11 cellular contexts compared by ENCODE assay signal in genomic region chr17:17842111-17842876, GRCh38. TPM values are rescaled to one million over a fixed set of nuclear protein-coding genes. Genes with fewer than 3 reads are reported as not detected.
DNase-seq lines count a peak whose midpoint lies in the region; ATAC-seq and TF ChIP-seq lines count a peak whose summit lies in the region.
"Had no signal": no experiment of that assay in that cellular context is flagged by ENCODE, and none has a peak within 500 bp of the region (broad histone marks: within the 10 kb centered on the region; RNA-seq: fewer than 3 reads in every experiment).

No MANE protein-coding gene starts in this region.

- intact Hi-C loops in right cardiac atrium (cut with DNase I), result loop anchor here in 1 of 4 donors (10.0 kb wide), 1 partner anchor 157 kb away; the partner anchor contains the start of gene RAI1
- intact Hi-C loops in psoas muscle (cut with DNase I), result no loop called here
- intact Hi-C loops in Calu3 (cut with micrococcal nuclease; ENCODE audit: unreplicated experiment), result no loop called here

- H3K9me3 ChIP-seq in BLaER1 (no peaks in the 10 kb centered on the region), WERI-Rb-1 (ENCODE audit: severe bottlenecking) (no peaks in the 10 kb centered on the region), right cardiac atrium (ENCODE audit: control insufficient read depth, low read length) (no peaks in the 10 kb centered on the region), psoas muscle (no peaks in the 10 kb centered on the region)

- H4K20me1 ChIP-seq in BLaER1, result no peaks in the 10 kb centered on the region

- H3K27me3 ChIP-seq in BLaER1 (no peaks in the 10 kb centered on the region), WERI-Rb-1 (ENCODE audit: insufficient read depth, low read depth, severe bottlenecking) (no peaks in the 10 kb centered on the region), right cardiac atrium (ENCODE audit: control insufficient read depth, insufficient read depth) (no peaks in the 10 kb centered on the region), psoas muscle (ENCODE audit: insufficient read depth in 3 of 3, low read length in 2 of 3) (no peaks in the 10 kb centered on the region)

- peak overlapping the region; percentile 100; the same call in 1 of the 2 replicates for H3K4me2 ChIP-seq in BLaER1

- peaks cover 31% of the 10 kb centered on the region for H3K36me3 Mint-ChIP-seq in Calu3 (ENCODE audit: insufficient read depth, unreplicated experiment)

- no peak overlapping the region for H3K27ac Mint-ChIP-seq in Calu3 (ENCODE audit: unreplicated experiment)
- H3K27ac Mint-ChIP-seq: progenitor cell of endocrine pancreas had no signal

- H3K27me3 Mint-ChIP-seq in Calu3 (ENCODE audit: unreplicated experiment), result no peaks in the 10 kb centered on the region
- H3K27me3 Mint-ChIP-seq: progenitor cell of endocrine pancreas had no signal

- BruUV-seq in Calu3 (replicated peaks; lab: Mats Ljungman, UMichigan), result no TSS peak

- TF ChIP-seq CTCF in WERI-Rb-1 (IDR thresholded peaks at IDR 0.05; ENCODE audit: low read depth, low read length) (no peak), psoas muscle (IDR thresholded peaks at IDR 0.05) (no peak), Calu3 (IDR thresholded peaks at IDR 0.05; ENCODE audit: unreplicated experiment) (no peak)

- 43% methylated on average over 9 of the region's 9 CpGs for WGBS in right cardiac atrium
- 40 to 45% (median 42%) methylated on average over 9 of the region's 9 CpGs for WGBS in psoas muscle, 3 donors

- H3K27ac ChIP-seq in BLaER1 (peak overlapping the region; percentile 100), WERI-Rb-1 (peak overlapping the region; percentile 5; the same call in 1 of the 2 replicates), right cardiac atrium (ENCODE audit: low read length) (peak overlapping the region; percentile 80), psoas muscle (peak overlapping the region; percentile 100)

- ATAC-seq in right cardiac atrium, result no peak
- ATAC-seq in psoas muscle, result no peak
- ATAC-seq in HG03196 (IDR thresholded peaks at IDR 0.05; ENCODE audit: unreplicated experiment), result no peak

- H3K4me1 ChIP-seq in BLaER1 (peaks cover 90% of the 10 kb centered on the region), right cardiac atrium (ENCODE audit: control insufficient read depth, insufficient read depth, low read length) (peaks cover 11% of the 10 kb centered on the region), psoas muscle (peaks cover 47% of the 10 kb centered on the region)

- no peak overlapping the region for H3K4me3 ChIP-seq in BLaER1
- H3K4me3 ChIP-seq in WERI-Rb-1 (ENCODE audit: low read depth, low read length), result no peak overlapping the region
- no peak overlapping the region for H3K4me3 ChIP-seq in right cardiac atrium (ENCODE audit: low read length)
- no peak overlapping the region for H3K4me3 ChIP-seq in psoas muscle

- DNase-seq in WERI-Rb-1 (peak; percentile 51), right cardiac atrium (peak in 1 of 3 donors; percentile 71), psoas muscle (no peak), ACHN (no peak), hypothalamus (lab: John Stamatoyannopoulos, UW) (no peak), Calu3 (no peak)
- DNase-seq: NCI-H1048, NCI-H774 had no signal

- H3K4me1 Mint-ChIP-seq in Calu3 (ENCODE audit: low read depth, unreplicated experiment), result peaks cover 16% of the 10 kb centered on the region

- H3K4me3 Mint-ChIP-seq in Calu3 (ENCODE audit: low read depth, unreplicated experiment), result no peak overlapping the region

- in situ Hi-C loops in ACHN (cut with HindIII; ENCODE audit: low pct_ligation_motif_present, low pct_unique_long_range_greater_than_20kb, low sequenced_read_pairs), result no loop called here

- H3K9me3 Mint-ChIP-seq in Calu3 (ENCODE audit: low read depth, unreplicated experiment), result no peaks in the 10 kb centered on the region

- H3K36me3 ChIP-seq in BLaER1 (no peaks in the 10 kb centered on the region), WERI-Rb-1 (no peaks in the 10 kb centered on the region), psoas muscle (ENCODE audit: insufficient read depth in 1 of 2, low read depth in 1 of 2) (peaks cover 0 to 10% of the 10 kb centered on the region in 2 donors)

- CTCF ChIA-PET in Calu3 (lab: Charles Lee), result interaction anchor here (0.8 kb wide), 1 partner anchor 13 kb away, joined by 3 read pairs; no protein-coding TSS in a partner anchor

- peak overlapping the region; percentile 41; the same call in 1 of the 2 replicates for H3K9ac ChIP-seq in BLaER1

RNA-seq across cellular contexts. Expression of gene SREBF1, which starts 5.5 kb away (rescaled TPM):
- total RNA-seq in right cardiac atrium (10 to 100 TPM; 28.7 to 41.6 (median 36.2) TPM), psoas muscle (10 to 100 TPM; 16.1 to 43.0 (median 31.1) TPM), Calu3 (2022) (104 and 110 TPM in 2 replicates)
- polyA plus RNA-seq in right cardiac atrium (45.7 TPM), psoas muscle (10 to 100 TPM in 2 of 3 donors, 1 to 10 TPM in 1; 6.2 to 19.2 (median 17.7) TPM)

Comparison
In these comparisons a context has a peak if more than half of its experiments do, and no peak if none do; other contexts are left out.
1. H3K27ac ChIP-seq: peak in every context shown above with its lines; median percentile 100 in BLaER1; 100 in psoas muscle; 80 in right cardiac atrium; 5 in WERI-Rb-1.